8 cellular contexts compared by ENCODE assay signal in genomic region chr6:17280552-17281090, GRCh38. TPM values are rescaled to one million over a fixed set of nuclear protein-coding genes. Genes with fewer than 3 reads are reported as not detected.
A peak's percentile ranks its signal among the peaks of the same experiment; 100 is the strongest.
DNase-seq lines count a peak whose midpoint lies in the region; ATAC-seq, FAIRE-seq and TF ChIP-seq lines count a peak whose summit lies in the region.

No MANE protein-coding gene starts in this region.

- H3K4me1 ChIP-seq in right atrium auricular region = peaks cover 0 to 4% of the 10 kb centered on the region in 2 donors
- no peaks in the 10 kb centered on the region for H3K4me1 ChIP-seq in prostate gland (replicated peaks)

- no peaks in the 10 kb centered on the region for H3K36me3 Mint-ChIP-seq in activated naive CD8-positive, alpha-beta T cell

- H3K27ac ChIP-seq in right atrium auricular region (peak overlapping the region; percentile 96 to 97), prostate gland (peak overlapping the region; percentile 76 to 78)

- peak overlapping the region; percentile 84 to 85 for H3K4me3 ChIP-seq in right atrium auricular region
- peak overlapping the region; percentile 59 to 70 for H3K4me3 ChIP-seq in prostate gland

- DNase-seq in G401 (ENCODE audit: low spot score) (peak; percentile 41), right atrium auricular region (ENCODE audit: low spot score) (no peak), prostate gland (ENCODE audit: low spot score) (no peak), epidermal melanocyte (ENCODE audit: insufficient read length, low spot score) (no peak), D721Med (ENCODE audit: insufficient read length, low spot score) (no peak), HT-29 (ENCODE audit: low spot score) (no peak)

- no peak for FAIRE-seq in D721Med (lab: Jason Lieb, UNC)

- H3K9me3 Mint-ChIP-seq in activated naive CD8-positive, alpha-beta T cell (ENCODE audit: low read depth) = no peaks in the 10 kb centered on the region

- peaks cover 48% of the 10 kb centered on the region for H3K27me3 Mint-ChIP-seq in activated naive CD8-positive, alpha-beta T cell

- peaks cover 14% of the 10 kb centered on the region for H3K4me1 Mint-ChIP-seq in activated naive CD8-positive, alpha-beta T cell (ENCODE audit: low read depth)

- H3K27me3 ChIP-seq in right atrium auricular region (no peaks in the 10 kb centered on the region), prostate gland (replicated peaks; ENCODE audit: insufficient read depth) (no peaks in the 10 kb centered on the region)

- no peak overlapping the region for H3K27ac Mint-ChIP-seq in activated naive CD8-positive, alpha-beta T cell

- H3K9me3 ChIP-seq in right atrium auricular region (no peaks in the 10 kb centered on the region), prostate gland (no peaks in the 10 kb centered on the region)

- H3K36me3 ChIP-seq in right atrium auricular region (peaks cover 20% of the 10 kb centered on the region), prostate gland (no peaks in the 10 kb centered on the region)

- H3K4me3 Mint-ChIP-seq in activated naive CD8-positive, alpha-beta T cell = peak overlapping the region; percentile 40

- in situ Hi-C loops in G401 (cut with HindIII; ENCODE audit: low sequenced_read_pairs) = no loop called here

- no peak for ATAC-seq in GM21390 (IDR thresholded peaks at IDR 0.05; ENCODE audit: unreplicated experiment)

- no peak for TF ChIP-seq POLR2A in prostate gland (IDR thresholded peaks at IDR 0.05)

- 11% methylated on average over 29 of the region's 55 CpGs for whole genome bisulfite sequencing in prostate gland

- intact Hi-C loops in prostate gland (cut with DNase I) = loop anchor here (2.0 to 10.0 kb wide), 5 partner anchors 68 to 302 kb away; partner anchors contain the start of gene CAP2

- TF ChIP-seq CTCF in right atrium auricular region (IDR thresholded peaks at IDR 0.05) = peak in 1 of 2 donors; percentile 19
- peak in 1 of 4 experiments; percentile 10 for TF ChIP-seq CTCF in prostate gland (IDR thresholded peaks at IDR 0.05)
- TF ChIP-seq CTCF in D721Med (IDR thresholded peaks at IDR 0.05; ENCODE audit: insufficient read depth, missing control alignments) = no peak

RNA-seq across cellular contexts. Expression of gene RBM24, which starts 0.5 kb away (rescaled TPM):
- 1.8 and 2.7 TPM in 2 replicates for total RNA-seq in G401 (2014; rRNA removed; shearing (Covaris generic))
- total RNA-seq in right atrium auricular region (100 to 1,000 TPM; 133 to 194 TPM), prostate gland (10 to 100 TPM in 1 of 2 donors, 1 to 10 TPM in 1; 4.4 to 13.8 TPM)
- not detected in 2 replicates for total RNA-seq in HT-29 (2014; rRNA removed; shearing (Covaris generic))

Comparison
In these comparisons a context has a peak if more than half of its experiments do, and no peak if none do; other contexts are left out.
1. RNA of gene RBM24, which starts 0.5 kb away (total RNA-seq): 133 to 194 TPM in right atrium auricular region; 4.4 to 13.8 TPM in prostate gland, 1.8 to 2.7 TPM in G401 and not detected in HT-29; every median in the first group is over 4 times any median in the second.